In the genomic region with DNA sequence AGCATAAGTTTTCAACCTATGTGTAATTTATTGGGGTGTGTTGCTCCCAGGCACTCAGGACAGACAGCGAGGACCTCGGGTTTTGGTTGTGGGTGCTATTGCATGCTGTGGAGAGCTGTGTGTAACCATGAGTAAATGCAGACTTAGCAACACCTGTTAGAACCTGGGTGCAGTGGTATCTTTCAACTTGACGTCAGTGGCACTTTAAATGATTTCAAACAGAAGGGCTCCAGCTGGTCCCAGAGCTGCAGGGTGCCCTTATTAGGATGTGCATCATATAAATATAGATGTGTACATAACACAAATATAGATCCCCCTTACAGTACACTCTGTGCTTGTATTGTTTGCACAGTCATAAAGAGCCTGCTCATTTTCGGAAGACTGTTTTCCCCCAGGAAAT, we compare ENCODE assay signal across 14 cellular contexts.
DNase-seq lines count a peak whose midpoint lies in the region; ATAC-seq and TF ChIP-seq lines count a peak whose summit lies in the region.
"Had no signal": no experiment of that assay in that cellular context is flagged by ENCODE, and none has a peak within 500 bp of the region (broad histone marks: within the 10 kb centered on the region; RNA-seq: fewer than 3 reads in every experiment).

No MANE protein-coding gene starts in this region.

- no peak for TF ChIP-seq CTCF in fibroblast of villous mesenchyme (IDR thresholded peaks at IDR 0.05; ENCODE audit: insufficient read depth, low read depth, low read length)

- H3K4me3 ChIP-seq in fibroblast of villous mesenchyme (ENCODE audit: low read depth, low read length) = no peak overlapping the region

- DNase-seq in DMS153 (lab: John Stamatoyannopoulos, UW) (peak; percentile 98), NCI-H128 (lab: John Stamatoyannopoulos, UW; ENCODE audit: unreplicated experiment) (peak; percentile 52), NCI-H69 (lab: John Stamatoyannopoulos, UW) (peak; percentile 18), fibroblast of villous mesenchyme (ENCODE audit: low read depth) (peak; percentile 74), middle frontal gyrus (ENCODE audit: extremely low spot score, low spot score) (no peak), T-helper 2 cell (no peak), 8988T (no peak)
- DNase-seq: AML-193; EL; immature natural killer cell; NCI-H446 treated with DMSO at 0.1 percent for 48 hours; retina; stimulated activated naive CD8-positive, alpha-beta T cell treated with anti-CD3 and anti-CD28 coated beads, Interleukin-15, Interleukin-2, amounts not matched to agents 100 U/mL and 50 U/mL, for 24 hours had no signal

- ATAC-seq in HG03045 (IDR thresholded peaks at IDR 0.05; ENCODE audit: unreplicated experiment) = no peak
- ATAC-seq: stimulated activated naive CD8-positive, alpha-beta T cell treated with anti-CD3 and anti-CD28 coated beads, Interleukin-15, Interleukin-2, amounts not matched to agents 100 U/mL and 50 U/mL, for 24 hours had no signal

Comparison
In these comparisons a context has a peak if more than half of its experiments do, and no peak if none do; other contexts are left out.
1. DNase-seq: peak in DMS153 (single experiment), NCI-H128 (single experiment), NCI-H69 (single experiment) and fibroblast of villous mesenchyme (single experiment); none in middle frontal gyrus (single experiment), T-helper 2 cell (0 of 5) and 8988T (single experiment).